Comparison of ENCODE assay signal across 10 cellular contexts in the genomic region with DNA sequence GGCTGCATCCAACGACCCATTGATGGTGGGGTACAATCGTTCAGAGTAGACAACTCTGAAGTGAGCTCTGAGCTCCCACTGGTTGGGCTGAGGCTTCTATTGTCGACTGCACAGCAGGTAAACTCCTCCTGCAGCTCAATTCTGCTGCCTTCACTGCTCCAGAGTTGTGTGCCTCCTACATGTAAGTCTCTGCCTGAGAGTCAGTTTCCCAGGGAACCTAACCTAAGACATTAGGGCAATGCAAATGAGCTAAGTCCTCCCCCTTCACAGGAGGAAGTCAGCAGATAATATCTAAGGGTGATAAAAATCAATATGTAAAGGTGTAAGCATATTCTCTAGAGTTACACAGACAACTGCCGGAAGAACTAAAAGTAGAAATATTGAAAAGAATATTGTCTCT. TPM values are rescaled to one million over a fixed set of nuclear protein-coding genes. Genes with fewer than 3 reads are reported as not detected.
DNase-seq lines count a peak whose midpoint lies in the region; ATAC-seq and TF ChIP-seq lines count a peak whose summit lies in the region.
"Had no signal": no experiment of that assay in that cellular context is flagged by ENCODE, and none has a peak within 500 bp of the region (broad histone marks: within the 10 kb centered on the region; RNA-seq: fewer than 3 reads in every experiment).

No MANE protein-coding gene starts in this region.

- peaks cover 3% of the 10 kb centered on the region for H3K36me3 Mint-ChIP-seq in T-cell

- no peak for TF ChIP-seq CTCF in DOHH2 (IDR thresholded peaks at IDR 0.05; ENCODE audit: low read depth, low read length, poor library complexity, severe bottlenecking)
- TF ChIP-seq CTCF in RWPE1 (conservative IDR thresholded peaks at IDR 0.05; ENCODE audit: low read depth): no peak

- ATAC-seq in GM19324 (IDR thresholded peaks at IDR 0.05; ENCODE audit: low FRiP score, unreplicated experiment) (peak; percentile 84), HG02973 (IDR thresholded peaks at IDR 0.05; ENCODE audit: unreplicated experiment) (peak; percentile 46), T-cell (replicated peaks in 1 of 4) (peak; percentile 71 to 89 (median 80))

- H3K4me1 Mint-ChIP-seq in T-cell: peaks cover 23 to 34% (median 27%) of the 10 kb centered on the region in 3 donors

- peak overlapping the region; percentile 86 for H3K4me2 ChIP-seq in DOHH2 (ENCODE audit: low read length)

- in situ Hi-C loops in ACHN (cut with HindIII; ENCODE audit: low pct_ligation_motif_present, low pct_unique_long_range_greater_than_20kb, low sequenced_read_pairs): no loop called here

- no peaks in the 10 kb centered on the region for H4K20me1 ChIP-seq in DOHH2 (ENCODE audit: control insufficient read depth, insufficient read depth, low read depth, low read length)

- no peaks in the 10 kb centered on the region for H3K27me3 ChIP-seq in DOHH2 (ENCODE audit: control insufficient read depth, low read length)

- H3K4me1 ChIP-seq in DOHH2 (ENCODE audit: control insufficient read depth, low read length): peaks cover 68% of the 10 kb centered on the region

- H3K9me3 ChIP-seq in DOHH2 (ENCODE audit: control insufficient read depth, insufficient read depth, low read length): no peaks in the 10 kb centered on the region

- CTCF ChIA-PET in T-cell (lab: Charles Lee): interaction anchor here in 1 of 2 donors (0.7 to 1.0 kb wide), 2 partner anchors 34 to 123 kb away, joined by 4 to 5 read pairs; no protein-coding TSS in a partner anchor
- CTCF ChIA-PET in RWPE1 (lab: Yijun Ruan, JAX): interaction anchor here (0.7 kb wide), 1 partner anchor 1166 kb away, joined by 3 read pairs; no protein-coding TSS in a partner anchor

- no peaks in the 10 kb centered on the region for H3K27me3 Mint-ChIP-seq in T-cell

- peaks cover 31% of the 10 kb centered on the region for H3F3A ChIP-seq in DOHH2 (ENCODE audit: control insufficient read depth, insufficient read depth)

- no peaks in the 10 kb centered on the region for H3K9me3 Mint-ChIP-seq in T-cell

- POLR2A ChIA-PET in T-cell (lab: Charles Lee) (no interaction called here), RWPE1 (lab: Yijun Ruan, JAX; ENCODE audit: low non-redundant PET) (no interaction called here)

- H3K27ac Mint-ChIP-seq in T-cell: peak overlapping the region; percentile 85 to 92

- H3K27ac ChIP-seq in DOHH2 (ENCODE audit: low read depth, low read length) (peak overlapping the region; percentile 88), RWPE1 (no peak overlapping the region)

- peak overlapping the region; percentile 68 for H3K4me3 ChIP-seq in DOHH2 (ENCODE audit: low read length)

- no peaks in the 10 kb centered on the region for H3K36me3 ChIP-seq in DOHH2 (ENCODE audit: control insufficient read depth, low read length)

- no peaks in the 10 kb centered on the region for H3K9me2 ChIP-seq in DOHH2 (replicated peaks; ENCODE audit: control insufficient read depth, low read length)

- H3K4me3 Mint-ChIP-seq in T-cell: peak overlapping the region; percentile 25 to 63 (median 35)

- no peaks in the 10 kb centered on the region for H3K79me2 ChIP-seq in DOHH2 (ENCODE audit: control insufficient read depth, low read length)

- DNase-seq in T-cell: peak in 1 of 34 experiments; percentile 11
- no peak for DNase-seq in ACHN
- DNase-seq in HuH-7.5 (ENCODE audit: low spot score): no peak
- no peak for DNase-seq in Ammon's horn (ENCODE audit: low spot score)
- DNase-seq in RWPE1 (ENCODE audit: low spot score): no peak
- DNase-seq: HCEC 1CT, NCI-H2029 treated with DMSO at 0.1 percent for 48 hours had no signal

RNA-seq across cellular contexts. Expression of a gene that starts 22.5 kb away (rescaled TPM):
- total RNA-seq in T-cell: 10 to 100 TPM; 13.8 to 18.8 (median 15.3) TPM
